8 cellular contexts compared by ENCODE assay signal in the genomic region with DNA sequence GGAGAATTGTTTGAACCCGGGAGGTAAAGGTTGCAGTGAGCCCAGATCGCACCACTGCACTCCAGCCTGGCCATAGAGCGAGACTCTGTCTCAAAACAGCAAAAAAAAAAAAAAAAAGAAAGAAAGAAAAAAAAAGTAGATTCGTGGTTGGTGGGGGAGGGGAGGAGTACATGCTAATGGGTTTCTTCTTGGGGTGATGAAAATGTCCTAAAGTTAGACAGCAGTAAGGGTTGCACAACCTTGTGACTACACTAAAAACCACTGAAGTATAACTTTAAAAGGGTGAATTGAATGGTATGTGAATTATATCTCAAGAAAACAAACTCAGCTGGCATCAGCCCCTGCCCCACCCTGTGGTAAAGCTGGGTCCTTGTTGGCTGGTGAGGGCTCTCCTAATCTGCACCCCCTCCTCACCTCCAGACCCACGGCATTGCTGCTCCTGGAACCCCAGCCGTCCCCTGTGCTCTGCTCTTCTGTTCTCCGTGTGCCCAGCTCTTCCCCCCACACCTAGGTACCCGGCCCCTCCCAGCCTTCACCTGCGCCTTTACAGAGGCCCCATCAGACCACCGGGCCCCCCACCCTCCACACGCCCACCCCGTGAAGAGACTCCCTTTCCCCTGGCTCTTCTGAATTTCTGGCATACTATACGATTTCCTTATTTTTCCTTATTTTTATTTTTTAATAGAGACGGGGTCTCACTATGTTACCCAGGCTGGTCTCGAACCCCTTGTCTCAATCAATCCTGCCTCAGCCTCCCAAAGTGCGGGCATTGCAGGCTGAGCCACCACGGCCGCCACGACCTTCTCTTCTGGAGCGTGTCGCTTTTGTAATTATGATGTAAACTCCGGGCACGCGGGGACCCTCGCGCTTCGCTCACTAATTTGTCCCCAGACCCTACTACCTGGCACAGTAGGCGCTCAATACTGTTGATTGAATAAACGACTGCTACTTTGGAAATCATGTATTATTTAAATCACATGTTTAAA. TPM values are rescaled to one million over a fixed set of nuclear protein-coding genes. Genes with fewer than 3 reads are reported as not detected.
DNase-seq lines count a peak whose midpoint lies in the region; ATAC-seq and TF ChIP-seq lines count a peak whose summit lies in the region.

No MANE protein-coding gene starts in this region.

- H3K27ac Mint-ChIP-seq in T-helper 1 cell treated with Interleukin-12 subunit alpha and Interleukin-12 subunit beta and Interleukin-4 antibody, amounts not matched to agents 30 μg/mL and 1 μg/mL, for 36 hours: peak overlapping the region; percentile 90
- peak overlapping the region; percentile 14 to 97 for H3K27ac Mint-ChIP-seq in activated naive CD4-positive, alpha-beta T cell treated with anti-CD3 and anti-CD28 coated beads, Interleukin-2, amount 50 U/mL, for 72 hours

- peaks cover 11% of the 10 kb centered on the region for H3K36me3 ChIP-seq in thoracic aorta

- H3K4me3 ChIP-seq in thoracic aorta: peak overlapping the region; percentile 87

- peaks cover 28% of the 10 kb centered on the region for H3K4me1 Mint-ChIP-seq in T-helper 1 cell treated with Interleukin-12 subunit alpha and Interleukin-12 subunit beta and Interleukin-4 antibody, amounts not matched to agents 30 μg/mL and 1 μg/mL, for 36 hours (ENCODE audit: low read depth)

- ATAC-seq in activated naive CD4-positive, alpha-beta T cell treated with anti-CD3 and anti-CD28 coated beads, Interleukin-2, amount 50 U/mL, for 72 hours: no peak
- no peak for ATAC-seq in thoracic aorta (ENCODE audit: insufficient number of reproducible peaks, low FRiP score, low read depth)
- no peak for ATAC-seq in HG03159 (IDR thresholded peaks at IDR 0.05; ENCODE audit: unreplicated experiment)

- peaks cover 16% of the 10 kb centered on the region for H3K27me3 Mint-ChIP-seq in T-helper 1 cell treated with Interleukin-12 subunit alpha and Interleukin-12 subunit beta and Interleukin-4 antibody, amounts not matched to agents 30 μg/mL and 1 μg/mL, for 36 hours (ENCODE audit: low read depth)

- peak overlapping the region in 1 of 2 donors; percentile 85 for H3K27ac ChIP-seq in thoracic aorta

- no peaks in the 10 kb centered on the region for H3K9me3 Mint-ChIP-seq in T-helper 1 cell treated with Interleukin-12 subunit alpha and Interleukin-12 subunit beta and Interleukin-4 antibody, amounts not matched to agents 30 μg/mL and 1 μg/mL, for 36 hours
- H3K9me3 Mint-ChIP-seq in activated naive CD4-positive, alpha-beta T cell treated with anti-CD3 and anti-CD28 coated beads, Interleukin-2, amount 50 U/mL, for 72 hours: no peaks in the 10 kb centered on the region

- no peak for DNase-seq in T-helper 1 cell
- DNase-seq in activated naive CD4-positive, alpha-beta T cell treated with anti-CD3 and anti-CD28 coated beads, Interleukin-2, amount 50 U/mL, for 72 hours (ENCODE audit: low spot score in 2 of 2): no peak
- peak; percentile 50 for DNase-seq in iris pigment epithelial cell (ENCODE audit: low read depth)
- no peak for DNase-seq in thoracic aorta (ENCODE audit: low spot score)
- DNase-seq in stimulated activated CD4-positive, alpha-beta T cell treated with anti-CD3 and anti-CD28 coated beads, Interleukin-12 subunit alpha, Interleukin-12 subunit beta, amount 100 ng/mL, for 4 hours: no peak
- no peak for DNase-seq in NCI-H446 treated with DMSO at 0.1 percent for 48 hours (lab: John Stamatoyannopoulos, UW)

- H3K4me1 ChIP-seq in thoracic aorta (ENCODE audit: control insufficient read depth in 1 of 2, low read depth in 2 of 2): peaks cover 14 to 24% of the 10 kb centered on the region in 2 donors

- no peaks in the 10 kb centered on the region for H3K9me3 ChIP-seq in thoracic aorta

- no peaks in the 10 kb centered on the region for H3K27me3 ChIP-seq in thoracic aorta (replicated peaks; ENCODE audit: insufficient read depth)

- peaks cover 20% of the 10 kb centered on the region for H3K36me3 Mint-ChIP-seq in T-helper 1 cell treated with Interleukin-12 subunit alpha and Interleukin-12 subunit beta and Interleukin-4 antibody, amounts not matched to agents 30 μg/mL and 1 μg/mL, for 36 hours (ENCODE audit: low read depth)
- peaks cover 26 to 35% of the 10 kb centered on the region in 2 donors for H3K36me3 Mint-ChIP-seq in activated naive CD4-positive, alpha-beta T cell treated with anti-CD3 and anti-CD28 coated beads, Interleukin-2, amount 50 U/mL, for 72 hours

- TF ChIP-seq CTCF in thoracic aorta (IDR thresholded peaks at IDR 0.05): no peak

- peak overlapping the region; percentile 85 for H3K4me3 Mint-ChIP-seq in T-helper 1 cell treated with Interleukin-12 subunit alpha and Interleukin-12 subunit beta and Interleukin-4 antibody, amounts not matched to agents 30 μg/mL and 1 μg/mL, for 36 hours

RNA-seq across cellular contexts. Expression of a gene that starts 0.9 kb away (rescaled TPM):
- 10 to 100 TPM; 22.7 to 34.4 TPM for total RNA-seq in activated naive CD4-positive, alpha-beta T cell treated with anti-CD3 and anti-CD28 coated beads, Interleukin-2, amount 50 U/mL, for 72 hours
- total RNA-seq in thoracic aorta: 10 to 100 TPM; 19.5 to 23.2 TPM
